Comparison of ENCODE assay signal across 30 cellular contexts in genomic region chr5:175047048-175047447, GRCh38.
"Had no signal": no experiment of that assay in that cellular context is flagged by ENCODE, and none has a peak within 500 bp of the region (broad histone marks: within the 10 kb centered on the region; RNA-seq: fewer than 3 reads in every experiment).

No MANE protein-coding gene starts in this region.

- H3K9me3 Mint-ChIP-seq: immature natural killer cell; mesothelial cell of epicardium; nephron progenitor cell; neural progenitor cell; stimulated activated memory B cell treated with anti-CD40 and anti-IgM and Interleukin-4, amounts not matched to agents 10 μg/mL and 1 μg/mL and 100 μg/mL, for 72 hours had no signal

- H3K4me2 ChIP-seq: neural progenitor cell, smooth muscle cell had no signal

- H3K9ac ChIP-seq: neural progenitor cell had no signal

- H3K4me1 Mint-ChIP-seq: immature natural killer cell; mesothelial cell of epicardium; naive B cell; natural killer cell; nephron progenitor cell; neural progenitor cell; stimulated activated memory B cell treated with anti-CD40 and anti-IgM and Interleukin-4, amounts not matched to agents 10 μg/mL and 1 μg/mL and 100 μg/mL, for 72 hours had no signal

- H3K27ac Mint-ChIP-seq: immature natural killer cell; mesothelial cell of epicardium; natural killer cell; nephron progenitor cell; neural progenitor cell; progenitor cell of endocrine pancreas; stimulated activated memory B cell treated with anti-CD40 and anti-IgM and Interleukin-4, amounts not matched to agents 10 μg/mL and 1 μg/mL and 100 μg/mL, for 72 hours had no signal

- H3K27me3 ChIP-seq: left lung, neural progenitor cell, neutrophil, ovary, right atrium auricular region, right lobe of liver, stomach, testis, thyroid gland, transverse colon, upper lobe of left lung had no signal

- H3K9me3 ChIP-seq: left lung, lower lobe of right lung, neutrophil, ovary, right atrium auricular region, right lobe of liver, stomach, testis, thyroid gland, transverse colon, upper lobe of left lung had no signal

- ATAC-seq: left colon; left lung; lower lobe of right lung; natural killer cell; right lobe of liver; stimulated activated memory B cell treated with anti-CD40 and anti-IgM and Interleukin-4, amounts not matched to agents 10 μg/mL and 1 μg/mL and 100 μg/mL, for 72 hours; stimulated activated naive CD8-positive, alpha-beta T cell treated with anti-CD3 and anti-CD28 coated beads, Interleukin-15, Interleukin-2, amounts not matched to agents 100 U/mL and 50 U/mL, for 24 hours had no signal

- H3K36me3 ChIP-seq: left lung, lower lobe of right lung, neural progenitor cell, neutrophil, ovary, right atrium auricular region, right lobe of liver, stomach, thyroid gland, transverse colon, upper lobe of left lung had no signal

- H3K4me3 Mint-ChIP-seq: immature natural killer cell; mesothelial cell of epicardium; naive B cell; natural killer cell; nephron progenitor cell; neural progenitor cell; stimulated activated memory B cell treated with anti-CD40 and anti-IgM and Interleukin-4, amounts not matched to agents 10 μg/mL and 1 μg/mL and 100 μg/mL, for 72 hours had no signal

- H3K36me3 Mint-ChIP-seq: immature natural killer cell; mesothelial cell of epicardium; naive B cell; natural killer cell; neural progenitor cell; stimulated activated memory B cell treated with anti-CD40 and anti-IgM and Interleukin-4, amounts not matched to agents 10 μg/mL and 1 μg/mL and 100 μg/mL, for 72 hours had no signal

- H3K4me1 ChIP-seq: left lung, lower lobe of right lung, neural progenitor cell, right atrium auricular region, right lobe of liver, stomach, testis, thyroid gland, transverse colon, upper lobe of left lung had no signal

- H3K27me3 Mint-ChIP-seq: naive B cell; stimulated activated memory B cell treated with anti-CD40 and anti-IgM and Interleukin-4, amounts not matched to agents 10 μg/mL and 1 μg/mL and 100 μg/mL, for 72 hours had no signal

- H3K4me3 ChIP-seq: left lung, lower lobe of right lung, neural progenitor cell, ovary, right atrium auricular region, right lobe of liver, smooth muscle cell, stomach, testis, thyroid gland, transverse colon, upper lobe of left lung had no signal

- DNase-seq: hypothalamus; immature natural killer cell; kidney; left colon; left lung; lower lobe of right lung; mesendoderm; naive B cell; natural killer cell; nephron progenitor cell; occipital lobe; ovary; right lobe of liver; stimulated activated CD4-positive, alpha-beta T cell treated with anti-CD3 and anti-CD28 coated beads, Interleukin-1b, Interleukin-23, amount 100 ng/mL, for 48 hours; stimulated activated CD4-positive, alpha-beta T cell treated with anti-CD3 and anti-CD28 coated beads, Interleukin-2, amount 100 ng/mL, for 48 hours; stimulated activated CD4-positive, alpha-beta T cell treated with anti-CD3 and anti-CD28 coated beads, Interleukin-4, amount 100 ng/mL, for 4 hours; stimulated activated CD8-positive, alpha-beta memory T cell treated with anti-CD3 and anti-CD28 coated beads, Interleukin-4, amount 100 ng/mL, for 48 hours; stimulated activated naive CD8-positive, alpha-beta T cell treated with anti-CD3 and anti-CD28 coated beads, Interleukin-15, Interleukin-2, amounts not matched to agents 100 U/mL and 50 U/mL, for 24 hours; stomach; testis; thyroid gland; transverse colon; upper lobe of left lung had no signal

- H2AFZ ChIP-seq: neural progenitor cell had no signal

- H3K27ac ChIP-seq: left lung, lower lobe of right lung, neural progenitor cell, neutrophil, ovary, right atrium auricular region, right lobe of liver, stomach, testis, thyroid gland, transverse colon, upper lobe of left lung had no signal
